1 cellular context compared by ENCODE assay signal in genomic region chr7:100538654-100539435, GRCh38.
TF ChIP-seq lines count a peak whose summit lies in the region.

AGFG2 (plus strand) TSS chr7:100539203; CDS start chr7:100539347, 144 bp downstream.

TF ChIP-seq in HepG2, 621 proteins besides CTCF, POLR2A, EP300 and RAD21 (continued from another document and continues in another):
- TF ChIP-seq NRL (CRISPR knock-in tag; IDR thresholded peaks at IDR 0.05; ENCODE audit: borderline replicate concordance): peak; percentile 84
- TF ChIP-seq PAX8 (CRISPR knock-in tag; IDR thresholded peaks at IDR 0.05; ENCODE audit: borderline replicate concordance): no peak
- TF ChIP-seq CBFB (CRISPR knock-in tag; IDR thresholded peaks at IDR 0.05): no peak
- peak; percentile 35; the same call in 1 of the 2 replicates for TF ChIP-seq ZNF83 (CRISPR knock-in tag; IDR thresholded peaks at IDR 0.05; ENCODE audit: borderline replicate concordance)
- 0 out of 2 replicates have a peak, but pooled peaks have one; percentile 27 for TF ChIP-seq POGZ (CRISPR knock-in tag; IDR thresholded peaks at IDR 0.05)
- TF ChIP-seq ZNF790 (CRISPR knock-in tag; IDR thresholded peaks at IDR 0.05; ENCODE audit: borderline replicate concordance): peak; percentile 83; the same call in 1 of the 2 replicates
- 0 out of 2 replicates have a peak, but pooled peaks have one; percentile 24 for TF ChIP-seq ZNF468 (CRISPR knock-in tag; IDR thresholded peaks at IDR 0.05)
- TF ChIP-seq ZSCAN9 (CRISPR knock-in tag; IDR thresholded peaks at IDR 0.05; ENCODE audit: borderline replicate concordance): peak; percentile 31; the same call in 1 of the 2 replicates
- TF ChIP-seq KDM6A (CRISPR knock-in tag; IDR thresholded peaks at IDR 0.05; ENCODE audit: low read depth): no peak
- peak; percentile 64 for TF ChIP-seq ZFP91 (CRISPR knock-in tag; IDR thresholded peaks at IDR 0.05; ENCODE audit: borderline replicate concordance)
- TF ChIP-seq ZNF547 (CRISPR knock-in tag; IDR thresholded peaks at IDR 0.05): peak; percentile 89
- TF ChIP-seq ZNF18 (CRISPR knock-in tag; IDR thresholded peaks at IDR 0.05; ENCODE audit: insufficient replicate concordance): peak; percentile 79
- TF ChIP-seq AGO2 (optimal IDR thresholded peaks at IDR 0.05; ENCODE audit: low read depth, low read length): peak; percentile 98
- 0 out of 2 replicates have a peak, but pooled peaks have one; percentile 49 for TF ChIP-seq LBX2 (CRISPR knock-in tag; IDR thresholded peaks at IDR 0.05; ENCODE audit: borderline replicate concordance)
- TF ChIP-seq NFE2L1 (CRISPR knock-in tag; IDR thresholded peaks at IDR 0.05; ENCODE audit: borderline replicate concordance): 0 out of 2 replicates have a peak, but pooled peaks have one; percentile 38
- TF ChIP-seq ZNF563 (CRISPR knock-in tag; IDR thresholded peaks at IDR 0.05): peak; percentile 48; the same call in 1 of the 2 replicates
- no peak; the same call in 1 of the 2 replicates for TF ChIP-seq RCOR2 (CRISPR knock-in tag; IDR thresholded peaks at IDR 0.05)
- TF ChIP-seq ZNF550 (CRISPR knock-in tag; IDR thresholded peaks at IDR 0.05; ENCODE audit: borderline replicate concordance): 0 out of 2 replicates have a peak, but pooled peaks have one; percentile 81
- TF ChIP-seq MEIS2 (CRISPR knock-in tag; IDR thresholded peaks at IDR 0.05): 0 out of 2 replicates have a peak, but pooled peaks have one; percentile 34
- TF ChIP-seq GABPB1 (CRISPR knock-in tag; IDR thresholded peaks at IDR 0.05): peak; percentile 74
- peak; percentile 99 for TF ChIP-seq TFDP1 (CRISPR knock-in tag; IDR thresholded peaks at IDR 0.05; ENCODE audit: borderline replicate concordance)
- TF ChIP-seq PPARG (CRISPR knock-in tag; conservative IDR thresholded peaks at IDR 0.05): 0 out of 2 replicates have a peak, but pooled peaks have one; percentile 44
- TF ChIP-seq ZNF275 (CRISPR knock-in tag; IDR thresholded peaks at IDR 0.05; ENCODE audit: borderline replicate concordance): 0 out of 2 replicates have a peak, but pooled peaks have one; percentile 49
- TF ChIP-seq JARID2 (CRISPR knock-in tag; IDR thresholded peaks at IDR 0.05; ENCODE audit: insufficient replicate concordance): no peak
- peak; percentile 38; the same call in 1 of the 2 replicates for TF ChIP-seq MYC (CRISPR knock-in tag; IDR thresholded peaks at IDR 0.05; ENCODE audit: borderline replicate concordance)
- TF ChIP-seq MXI1 (IDR thresholded peaks at IDR 0.05; ENCODE audit: borderline replicate concordance, low read depth, low read length): peak; percentile 99
- TF ChIP-seq ZC3H4 (CRISPR knock-in tag; IDR thresholded peaks at IDR 0.05; ENCODE audit: borderline replicate concordance): no peak
- 0 out of 2 replicates have a peak, but pooled peaks have one; percentile 4 for TF ChIP-seq PATZ1 (CRISPR knock-in tag; IDR thresholded peaks at IDR 0.05)
- peak in 1 of 2 experiments; percentile 56; a peak in 2 of 4 replicates for TF ChIP-seq ATF4 (CRISPR knock-in tag; IDR thresholded peaks at IDR 0.05)
- TF ChIP-seq CENPX (CRISPR knock-in tag; IDR thresholded peaks at IDR 0.05): no peak
- peak; percentile 18; the same call in 1 of the 2 replicates for TF ChIP-seq ZFP90 (CRISPR knock-in tag; IDR thresholded peaks at IDR 0.05; ENCODE audit: borderline replicate concordance)
- 0 out of 2 replicates have a peak, but pooled peaks have one; percentile 53 for TF ChIP-seq THAP8 (CRISPR knock-in tag; IDR thresholded peaks at IDR 0.05; ENCODE audit: borderline replicate concordance)
- 0 out of 2 replicates have a peak, but pooled peaks have one; percentile 15 for TF ChIP-seq ZBTB43 (CRISPR knock-in tag; conservative IDR thresholded peaks at IDR 0.05)
- peak; percentile 79; the same call in 1 of the 2 replicates for TF ChIP-seq IRX3 (CRISPR knock-in tag; IDR thresholded peaks at IDR 0.05; ENCODE audit: borderline replicate concordance, low read depth)
- TF ChIP-seq MNT (IDR thresholded peaks at IDR 0.05): peak; percentile 96
- 0 out of 2 replicates have a peak, but pooled peaks have one; percentile 26 for TF ChIP-seq SOX13 (IDR thresholded peaks at IDR 0.05)
- 0 out of 4 replicates have a peak, but pooled peaks of 1 of the 2 experiments have one; percentile 24 for TF ChIP-seq SOX13 (CRISPR knock-in tag; conservative IDR thresholded peaks at IDR 0.05 in 1 of 2, IDR thresholded peaks at IDR 0.05 in 1 of 2)
- peak; percentile 17; the same call in 1 of the 2 replicates for TF ChIP-seq HNF1A (IDR thresholded peaks at IDR 0.05; ENCODE audit: low read depth)
- TF ChIP-seq HNF1A (CRISPR knock-in tag; IDR thresholded peaks at IDR 0.05; ENCODE audit: borderline replicate concordance): 0 out of 2 replicates have a peak, but pooled peaks have one; percentile 21
- TF ChIP-seq ARHGAP35 (CRISPR knock-in tag; IDR thresholded peaks at IDR 0.05; ENCODE audit: borderline replicate concordance): peak; percentile 65
- peak; percentile 57; the same call in 1 of the 2 replicates for TF ChIP-seq MEF2D (CRISPR knock-in tag; IDR thresholded peaks at IDR 0.05)
- 0 out of 2 replicates have a peak, but pooled peaks have one; percentile 41 for TF ChIP-seq FOXK1 (CRISPR knock-in tag; IDR thresholded peaks at IDR 0.05; ENCODE audit: borderline replicate concordance, low read depth)
